In genomic region chr20:49028684-49029083, GRCh38 we compare ENCODE assay signal across 10 cellular contexts. TPM values are rescaled to one million over a fixed set of nuclear protein-coding genes. Genes with fewer than 3 reads are reported as not detected.
DNase-seq lines count a peak whose midpoint lies in the region; ATAC-seq and TF ChIP-seq lines count a peak whose summit lies in the region.
"Had no signal": no experiment of that assay in that cellular context is flagged by ENCODE, and none has a peak within 500 bp of the region (broad histone marks: within the 10 kb centered on the region; RNA-seq: fewer than 3 reads in every experiment).

No MANE protein-coding gene starts in this region.

- TF ChIP-seq CTCF in GM13977 (IDR thresholded peaks at IDR 0.05; ENCODE audit: extremely low read depth, insufficient read depth, missing control alignments) (peak; percentile 30), foreskin fibroblast (IDR thresholded peaks at IDR 0.05; ENCODE audit: low read depth, low read length) (peak; percentile 42), colonic mucosa (IDR thresholded peaks at IDR 0.05) (no peak)

- no peak overlapping the region for H3K4me3 ChIP-seq in SJCRH30
- H3K4me3 ChIP-seq in foreskin fibroblast (ENCODE audit: low read depth in 1 of 2, low read length in 2 of 2): no peak overlapping the region
- H3K4me3 ChIP-seq in colonic mucosa: no peak overlapping the region
- H3K4me3 ChIP-seq: smooth muscle cell had no signal

- no peaks in the 10 kb centered on the region for H3K27me3 Mint-ChIP-seq in activated CD4-positive, alpha-beta T cell treated with anti-CD3 and anti-CD28 coated beads for 36 hours

- POLR2A ChIA-PET in activated CD4-positive, alpha-beta T cell treated with anti-CD3 and anti-CD28 coated beads for 36 hours (lab: Charles Lee): no interaction called here

- H3K4me1 ChIP-seq in SJCRH30 (no peaks in the 10 kb centered on the region), colonic mucosa (no peaks in the 10 kb centered on the region)

- DNase-seq in ACHN (peak; percentile 27), GM13977 (ENCODE audit: low spot score) (no peak), SJCRH30 (peak; percentile 26 to 54), foreskin fibroblast (peak; percentile 8 to 25), HPDE6-E6E7 (ENCODE audit: extremely low spot score) (no peak), posterior vena cava (ENCODE audit: low spot score) (no peak), colonic mucosa (no peak)
- no peak for DNase-seq in activated CD4-positive, alpha-beta T cell treated with anti-CD3 and anti-CD28 coated beads for 36 hours
- DNase-seq: T1000 had no signal

- H3K4me1 Mint-ChIP-seq in activated CD4-positive, alpha-beta T cell treated with anti-CD3 and anti-CD28 coated beads for 36 hours: no peaks in the 10 kb centered on the region

- H3K27ac ChIP-seq in SJCRH30 (no peak overlapping the region), colonic mucosa (no peak overlapping the region)

- H3K36me3 ChIP-seq in SJCRH30 (peaks cover 81% of the 10 kb centered on the region), colonic mucosa (peaks cover 22% of the 10 kb centered on the region)

- H3K9me3 Mint-ChIP-seq in activated CD4-positive, alpha-beta T cell treated with anti-CD3 and anti-CD28 coated beads for 36 hours (ENCODE audit: low read depth): no peaks in the 10 kb centered on the region

- in situ Hi-C loops in ACHN (cut with HindIII; ENCODE audit: low pct_ligation_motif_present, low pct_unique_long_range_greater_than_20kb, low sequenced_read_pairs): no loop called here
- in situ Hi-C loops in GM13977 (cut with MboI; ENCODE audit: low pct_unique_long_range_greater_than_20kb, low sequenced_read_pairs, unreplicated experiment): no loop called here

- H3K36me3 Mint-ChIP-seq in activated CD4-positive, alpha-beta T cell treated with anti-CD3 and anti-CD28 coated beads for 36 hours (ENCODE audit: low read depth): peaks cover 35% of the 10 kb centered on the region

- no peak overlapping the region for H3K4me3 Mint-ChIP-seq in activated CD4-positive, alpha-beta T cell treated with anti-CD3 and anti-CD28 coated beads for 36 hours

- no peak for ATAC-seq in activated CD4-positive, alpha-beta T cell treated with anti-CD3 and anti-CD28 coated beads for 36 hours

- H3K27me3 ChIP-seq in SJCRH30 (no peaks in the 10 kb centered on the region), colonic mucosa (no peaks in the 10 kb centered on the region)

- CTCF ChIA-PET in activated CD4-positive, alpha-beta T cell treated with anti-CD3 and anti-CD28 coated beads for 36 hours (lab: Charles Lee): interaction anchor here (1.1 kb wide), 1 partner anchor 190 kb away, joined by 3 read pairs; the partner anchor contains the start of gene DDX27

- H3K27ac Mint-ChIP-seq in activated CD4-positive, alpha-beta T cell treated with anti-CD3 and anti-CD28 coated beads for 36 hours: no peak overlapping the region

- intact Hi-C loops in posterior vena cava (cut with DNase I) (no loop called here), colonic mucosa (cut with DNase I) (no loop called here)
- intact Hi-C loops in activated CD4-positive, alpha-beta T cell treated with anti-CD3 and anti-CD28 coated beads for 36 hours (cut with DNase I, micrococcal nuclease): no loop called here

- no peak overlapping the region for H3K9ac ChIP-seq in colonic mucosa (ENCODE audit: low read depth in 2 of 2, low read length in 2 of 2)

- H3K9me3 ChIP-seq in SJCRH30 (replicated peaks): no peaks in the 10 kb centered on the region
- H3K9me3 ChIP-seq in colonic mucosa: no peaks in the 10 kb centered on the region

RNA-seq across cellular contexts. Expression of gene CSE1L, which starts 17.4 kb away (rescaled TPM):
- 537 and 556 TPM in 2 replicates for total RNA-seq in SJCRH30 (2014; rRNA removed; shearing (Covaris generic))
- 10 to 100 TPM; 37.2 to 50.4 TPM for total RNA-seq in posterior vena cava
- 10 to 100 TPM; 33.3 to 82.7 TPM for total RNA-seq in colonic mucosa
- 100 to 1,000 TPM; 119 to 126 TPM for total RNA-seq in activated CD4-positive, alpha-beta T cell treated with anti-CD3 and anti-CD28 coated beads for 36 hours

Comparison
In these comparisons a context has a peak if more than half of its experiments do, and no peak if none do; other contexts are left out.
1. DNase-seq: peak in ACHN (single experiment), SJCRH30 (2 of 2) and foreskin fibroblast (2 of 2); none in GM13977 (single experiment), HPDE6-E6E7 (single experiment), posterior vena cava (single experiment), colonic mucosa (single experiment) and activated CD4-positive, alpha-beta T cell treated with anti-CD3 and anti-CD28 coated beads for 36 hours (single experiment).